Comparison of ENCODE assay signal across 9 cellular contexts in the genomic region with DNA sequence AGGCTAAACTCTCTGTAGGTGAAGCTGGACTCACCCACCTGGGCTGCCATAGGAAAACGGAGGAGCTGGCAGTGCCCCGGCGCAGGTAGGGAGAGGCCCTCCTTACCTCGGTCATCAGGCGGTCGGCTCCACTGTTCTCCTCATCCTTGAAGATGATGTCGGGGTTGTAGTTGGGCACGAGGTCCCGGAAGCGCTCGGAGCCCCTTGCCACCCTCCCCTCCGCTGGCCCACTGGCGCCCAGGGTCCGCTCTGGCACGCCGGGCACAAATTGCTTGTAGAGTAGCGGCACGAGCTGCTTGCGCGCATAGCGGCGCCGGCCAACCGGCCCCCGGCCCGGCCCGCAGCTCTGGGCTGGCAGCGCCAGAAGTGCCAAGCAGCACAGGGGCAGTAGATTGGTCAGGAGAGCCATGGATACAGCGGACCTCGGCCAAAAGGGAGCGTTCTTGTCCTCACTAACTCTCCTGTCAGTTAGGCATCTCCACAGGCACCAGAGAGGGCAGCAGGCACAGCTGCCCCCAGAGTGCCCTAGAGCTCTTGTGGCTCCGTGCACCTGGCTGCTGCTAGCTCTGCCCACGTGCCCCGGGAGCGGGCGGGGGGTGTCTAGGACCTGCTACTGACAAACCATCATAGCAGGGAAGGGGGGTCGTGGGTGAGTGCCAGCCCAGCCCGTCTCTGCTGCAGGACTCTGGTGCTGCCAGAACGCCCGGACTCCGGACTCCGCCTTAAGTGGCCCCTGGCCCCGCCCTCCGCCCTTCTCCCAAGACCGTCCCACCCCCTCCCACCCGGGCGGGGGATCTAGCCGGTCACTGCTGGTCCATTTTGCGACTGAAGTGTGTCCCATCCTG. TPM values are rescaled to one million over a fixed set of nuclear protein-coding genes. Genes with fewer than 3 reads are reported as not detected.
DNase-seq lines count a peak whose midpoint lies in the region; ATAC-seq, FAIRE-seq and TF ChIP-seq lines count a peak whose summit lies in the region.
"Had no signal": no experiment of that assay in that cellular context is flagged by ENCODE, and none has a peak within 500 bp of the region (broad histone marks: within the 10 kb centered on the region; RNA-seq: fewer than 3 reads in every experiment).

A gene (minus strand): TSS at position 698 of the 845 bp plus-strand sequence. CDS start 289 bp downstream, at position 409.

- 1 to 2% methylated on average over 38 to 49 of the region's 49 CpGs for WGBS in pancreas, 2 donors

- peaks cover 11% of the 10 kb centered on the region; the same call in 1 of the 2 replicates for H3K4me1 ChIP-seq in ES-I3 (ENCODE audit: insufficient read depth, low read length)
- H3K4me1 ChIP-seq in pancreas: peaks cover 0 to 22% (median 6%) of the 10 kb centered on the region in 3 donors

- peak within 1 kb of the TSS in 1 of 4 donors; percentile 23 for H3K4me3 ChIP-seq in pancreas

- peak; percentile 12 for DNase-seq in NCI-H524 treated with DMSO at 0.1 percent for 48 hours (lab: John Stamatoyannopoulos, UW)
- peak in 3 of 6 donors; percentile 53 to 80 (median 62) for DNase-seq in pancreas
- DNase-seq in SK-N-DZ (ENCODE audit: low spot score): no peak
- DNase-seq in medulla oblongata (ENCODE audit: extremely low spot score): no peak

- H3K9ac ChIP-seq in ES-I3 (ENCODE audit: low read depth, low read length): peak within 1 kb of the TSS; percentile 25; the same call in 1 of the 2 replicates

- no peaks in the 10 kb centered on the region for H3K9me3 ChIP-seq in ES-I3 (ENCODE audit: control insufficient read depth, insufficient read depth, low read length)
- no peaks in the 10 kb centered on the region for H3K9me3 ChIP-seq in pancreas

- ATAC-seq in esophagus mucosa: peak; percentile 9
- peak in 3 of 4 donors; percentile 18 to 44 (median 35) for ATAC-seq in pancreas
- no peak for ATAC-seq in GM18858 (IDR thresholded peaks at IDR 0.05; ENCODE audit: unreplicated experiment)
- ATAC-seq in HG02678 (IDR thresholded peaks at IDR 0.05; ENCODE audit: unreplicated experiment): no peak

- no peak for FAIRE-seq in pancreas (lab: Jason Lieb, UNC)
- FAIRE-seq: bronchial epithelial cell had no signal

- no peaks in the 10 kb centered on the region for H3K36me3 ChIP-seq in ES-I3 (ENCODE audit: insufficient read depth, low read length)
- H3K36me3 ChIP-seq in pancreas: no peaks in the 10 kb centered on the region

- TF ChIP-seq CTCF in pancreas (IDR thresholded peaks at IDR 0.05): no peak

- H3K27me3 ChIP-seq in pancreas: peaks cover 0 to 21% (median 2%) of the 10 kb centered on the region in 4 donors

- intact Hi-C loops in pancreas (cut with DNase I): no loop called here

- no peak within 1 kb of the TSS for H3K27ac ChIP-seq in pancreas

RNA-seq across cellular contexts. Expression of the gene that starts here (rescaled TPM):
- 0.12 TPM for total RNA-seq in esophagus mucosa
- total RNA-seq in pancreas: under 1 TPM in 5 of 6 donors, not detected in 1; 0.03 to 0.53 (median 0.24) TPM
- polyA plus RNA-seq in pancreas: under 1 TPM; 0.11 to 0.14 TPM
- 0.21 TPM in 1 of 2 replicates, not detected in the other for polyA plus RNA-seq in SK-N-DZ (2014; cell fraction: cytosol; rRNA removed)
- polyA plus RNA-seq in SK-N-DZ (2014; cell fraction: nucleus; rRNA removed): 0.47 and 1.3 TPM in 2 replicates
- total RNA-seq: bronchial epithelial cell had no signal

Comparison
In these comparisons a context has a peak if more than half of its experiments do, and no peak if none do; other contexts are left out.
1. Peak in ATAC-seq in esophagus mucosa; RNA of the gene not detected or under 1 TPM.
2. Peak in ATAC-seq in pancreas; RNA of the gene not detected or under 1 TPM.